ENCODE assay signal across 8 cellular contexts in genomic region chr20:1005452-1006027, GRCh38. TPM values are rescaled to one million over a fixed set of nuclear protein-coding genes. Genes with fewer than 3 reads are reported as not detected.
DNase-seq lines count a peak whose midpoint lies in the region; ATAC-seq lines count a peak whose summit lies in the region.

No MANE protein-coding gene starts in this region.

- no peak overlapping the region for H3K4me3 Mint-ChIP-seq in stimulated activated memory B cell treated with anti-CD40 and anti-IgM and Interleukin-4, amounts not matched to agents 10 μg/mL and 1 μg/mL and 100 μg/mL, for 72 hours

- peak; percentile 94 for ATAC-seq in esophagus mucosa
- peak; percentile 78 for ATAC-seq in stimulated activated memory B cell treated with anti-CD40 and anti-IgM and Interleukin-4, amounts not matched to agents 10 μg/mL and 1 μg/mL and 100 μg/mL, for 72 hours

- H3K4me1 Mint-ChIP-seq in stimulated activated memory B cell treated with anti-CD40 and anti-IgM and Interleukin-4, amounts not matched to agents 10 μg/mL and 1 μg/mL and 100 μg/mL, for 72 hours, result peaks cover 9% of the 10 kb centered on the region

- no peaks in the 10 kb centered on the region for H3K36me3 Mint-ChIP-seq in stimulated activated memory B cell treated with anti-CD40 and anti-IgM and Interleukin-4, amounts not matched to agents 10 μg/mL and 1 μg/mL and 100 μg/mL, for 72 hours

- in situ Hi-C loops in SK-MEL-5 (cut with HindIII; ENCODE audit: low pct_unique_long_range_greater_than_20kb, low sequenced_read_pairs), result no loop called here

- DNase-seq in activated T-cell treated with anti-CD3 and anti-CD28 coated beads for 24 hours (ENCODE audit: low read depth) (peak; percentile 4), activated T-cell treated with anti-CD3 and anti-CD28 coated beads for 4 hours (no peak), HPDE6-E6E7 (ENCODE audit: extremely low spot score) (peak; percentile 80), SK-MEL-5 (ENCODE audit: low read depth, low spot score) (peak; percentile 77), NCI-H187 treated with DMSO at 0.1 percent for 48 hours (lab: John Stamatoyannopoulos, UW) (no peak), NCI-H2107 treated with DMSO at 0.1 percent for 48 hours (lab: John Stamatoyannopoulos, UW; ENCODE audit: unreplicated experiment) (no peak)

- H3K9me3 Mint-ChIP-seq in stimulated activated memory B cell treated with anti-CD40 and anti-IgM and Interleukin-4, amounts not matched to agents 10 μg/mL and 1 μg/mL and 100 μg/mL, for 72 hours, result no peaks in the 10 kb centered on the region

- no peak overlapping the region for H3K27ac Mint-ChIP-seq in stimulated activated memory B cell treated with anti-CD40 and anti-IgM and Interleukin-4, amounts not matched to agents 10 μg/mL and 1 μg/mL and 100 μg/mL, for 72 hours

- peaks cover 76% of the 10 kb centered on the region for H3K27me3 Mint-ChIP-seq in stimulated activated memory B cell treated with anti-CD40 and anti-IgM and Interleukin-4, amounts not matched to agents 10 μg/mL and 1 μg/mL and 100 μg/mL, for 72 hours

RNA-seq across cellular contexts. Expression of gene RSPO4, which starts 3.4 kb away (rescaled TPM):
- total RNA-seq in SK-MEL-5 (2014; rRNA removed; shearing (Covaris generic)), result 0.24 TPM in 1 of 2 replicates, not detected in the other
- 1.3 and 3.9 TPM in 2 replicates for polyA plus RNA-seq in SK-MEL-5 (2015; cell fraction: cytosol; rRNA removed)
- polyA plus RNA-seq in SK-MEL-5 (2015; cell fraction: nucleus; rRNA removed), result 1.9 TPM in 1 of 2 replicates, not detected in the other
- total RNA-seq in esophagus mucosa, result not detected

Comparison
In these comparisons a context has a peak if more than half of its experiments do, and no peak if none do; other contexts are left out.
1. DNase-seq: peak in activated T-cell treated with anti-CD3 and anti-CD28 coated beads for 24 hours (single experiment), HPDE6-E6E7 (single experiment) and SK-MEL-5 (single experiment); none in activated T-cell treated with anti-CD3 and anti-CD28 coated beads for 4 hours (single experiment), NCI-H187 treated with DMSO at 0.1 percent for 48 hours (single experiment) and NCI-H2107 treated with DMSO at 0.1 percent for 48 hours (single experiment).